Comparison of ENCODE assay signal across 8 cellular contexts in the genomic region with DNA sequence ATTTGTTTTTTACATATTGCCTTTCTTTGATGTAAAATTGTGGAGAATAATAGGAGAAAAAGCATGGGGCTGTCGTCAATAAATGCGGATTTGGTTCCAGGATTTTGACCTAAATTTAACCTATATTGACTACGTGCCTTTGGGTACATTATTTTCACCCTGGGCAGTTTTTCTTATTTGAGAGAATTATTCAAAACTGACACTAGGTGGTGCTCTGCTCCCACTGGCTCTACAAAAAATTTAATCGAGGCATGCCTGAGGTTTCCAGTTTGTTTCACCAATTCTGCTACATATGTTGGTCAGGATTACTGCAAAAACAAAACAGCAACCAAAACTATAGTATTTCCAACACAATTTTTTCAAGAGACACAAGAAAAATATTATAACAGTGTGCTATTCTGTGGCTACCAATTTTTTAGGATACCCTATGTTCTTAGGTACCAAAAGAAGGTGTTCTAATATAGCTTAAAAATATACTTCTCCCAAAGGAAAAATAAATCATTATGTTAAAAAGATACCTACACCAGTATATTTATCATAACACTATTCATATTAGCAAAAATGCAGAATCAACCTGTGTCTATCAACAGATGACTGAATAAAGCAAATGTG. TPM values are rescaled to one million over a fixed set of nuclear protein-coding genes. Genes with fewer than 3 reads are reported as not detected.
DNase-seq lines count a peak whose midpoint lies in the region; ATAC-seq and TF ChIP-seq lines count a peak whose summit lies in the region.

No MANE protein-coding gene starts in this region.

- H3K4me1 ChIP-seq in upper lobe of left lung = peaks cover 0 to 4% (median 0%) of the 10 kb centered on the region in 4 donors

- H3K9me3 Mint-ChIP-seq in activated CD8-positive, alpha-beta T cell treated with anti-CD3 and anti-CD28 coated beads, Interleukin-2, amount 10 ng/mL, durations not matched to agents 7 days and 5 days (ENCODE audit: insufficient read depth) = no peaks in the 10 kb centered on the region

- peak; percentile 28 to 57 for DNase-seq in NOMO-1 (lab: John Stamatoyannopoulos, UW; ENCODE audit: unreplicated experiment in 2 of 2)
- no peak for DNase-seq in NOMO-1 treated with dmso at 0.1 percent for 144 hours (lab: John Stamatoyannopoulos, UW; ENCODE audit: unreplicated experiment)
- peak; percentile 45 for DNase-seq in NCI-H128 (lab: John Stamatoyannopoulos, UW; ENCODE audit: unreplicated experiment)
- peak; percentile 35 for DNase-seq in activated CD8-positive, alpha-beta T cell treated with anti-CD3 and anti-CD28 coated beads, Interleukin-2, amount 10 ng/mL, durations not matched to agents 7 days and 5 days
- peak; percentile 82 for DNase-seq in inferior parietal cortex (ENCODE audit: extremely low spot score)
- DNase-seq in upper lobe of left lung = no peak
- no peak for DNase-seq in NCI-H524 treated with DMSO at 0.1 percent for 48 hours (lab: John Stamatoyannopoulos, UW)

- POLR2A ChIA-PET in activated CD8-positive, alpha-beta T cell treated with anti-CD3 and anti-CD28 coated beads, Interleukin-2, amount 10 ng/mL, durations not matched to agents 7 days and 5 days (lab: Charles Lee) = interaction anchor here (0.7 kb wide), 1 partner anchor 8 kb away, joined by 5 read pairs; no protein-coding TSS in a partner anchor

- H3K4me3 ChIP-seq in upper lobe of left lung = no peak overlapping the region

- no peaks in the 10 kb centered on the region for H3K27me3 ChIP-seq in upper lobe of left lung

- CTCF ChIA-PET in activated CD8-positive, alpha-beta T cell treated with anti-CD3 and anti-CD28 coated beads, Interleukin-2, amount 10 ng/mL, durations not matched to agents 7 days and 5 days (lab: Charles Lee) = interaction anchor here (0.8 to 4.1 kb wide), 5 partner anchors 20 to 1071 kb away, joined by 3 to 34 read pairs (median 4); no protein-coding TSS in a partner anchor

- no peak overlapping the region for H3K4me3 Mint-ChIP-seq in activated CD8-positive, alpha-beta T cell treated with anti-CD3 and anti-CD28 coated beads, Interleukin-2, amount 10 ng/mL, durations not matched to agents 7 days and 5 days

- TF ChIP-seq POLR2A in upper lobe of left lung (IDR thresholded peaks at IDR 0.05) = no peak

- H3K9me3 ChIP-seq in upper lobe of left lung = no peaks in the 10 kb centered on the region

- peaks cover 18% of the 10 kb centered on the region for H3K27me3 Mint-ChIP-seq in activated CD8-positive, alpha-beta T cell treated with anti-CD3 and anti-CD28 coated beads, Interleukin-2, amount 10 ng/mL, durations not matched to agents 7 days and 5 days (ENCODE audit: low read depth)

- ATAC-seq in GM21529 (IDR thresholded peaks at IDR 0.05; ENCODE audit: unreplicated experiment) (peak; percentile 66), upper lobe of left lung (ENCODE audit: low FRiP score in 2 of 2) (peak in 1 of 2 donors; percentile 68)
- no peak for ATAC-seq in activated CD8-positive, alpha-beta T cell treated with anti-CD3 and anti-CD28 coated beads, Interleukin-2, amount 10 ng/mL, durations not matched to agents 7 days and 5 days

- no peak overlapping the region for H3K27ac Mint-ChIP-seq in activated CD8-positive, alpha-beta T cell treated with anti-CD3 and anti-CD28 coated beads, Interleukin-2, amount 10 ng/mL, durations not matched to agents 7 days and 5 days

- WGBS in upper lobe of left lung, 2 donors = 1 to 3% methylated on average over 4 of the region's 4 CpGs

- H3K4me1 Mint-ChIP-seq in activated CD8-positive, alpha-beta T cell treated with anti-CD3 and anti-CD28 coated beads, Interleukin-2, amount 10 ng/mL, durations not matched to agents 7 days and 5 days (ENCODE audit: low read depth) = no peaks in the 10 kb centered on the region

- no peaks in the 10 kb centered on the region for H3K36me3 ChIP-seq in upper lobe of left lung

- peak; percentile 49 to 76 (median 61) for TF ChIP-seq CTCF in upper lobe of left lung (IDR thresholded peaks at IDR 0.05)

- H3K27ac ChIP-seq in upper lobe of left lung = no peak overlapping the region

- TF ChIP-seq EP300 in upper lobe of left lung (IDR thresholded peaks at IDR 0.05) = no peak

- no peaks in the 10 kb centered on the region for H3K36me3 Mint-ChIP-seq in activated CD8-positive, alpha-beta T cell treated with anti-CD3 and anti-CD28 coated beads, Interleukin-2, amount 10 ng/mL, durations not matched to agents 7 days and 5 days (ENCODE audit: low read depth)

RNA-seq across cellular contexts. Expression of a gene that starts 48.6 kb away (rescaled TPM):
- not detected for total RNA-seq in activated CD8-positive, alpha-beta T cell treated with anti-CD3 and anti-CD28 coated beads, Interleukin-2, amount 10 ng/mL, durations not matched to agents 7 days and 5 days
- total RNA-seq in upper lobe of left lung = not detected

RNA-seq across cellular contexts. Expression of a gene that starts 58.2 kb away (rescaled TPM):
- not detected for total RNA-seq in activated CD8-positive, alpha-beta T cell treated with anti-CD3 and anti-CD28 coated beads, Interleukin-2, amount 10 ng/mL, durations not matched to agents 7 days and 5 days
- total RNA-seq in upper lobe of left lung = 10 to 100 TPM; 11.0 to 19.9 (median 15.6) TPM

Comparison
In these comparisons a context has a peak if more than half of its experiments do, and no peak if none do; other contexts are left out.
1. DNase-seq: peak in NOMO-1 (2 of 2), NCI-H128 (single experiment), activated CD8-positive, alpha-beta T cell treated with anti-CD3 and anti-CD28 coated beads, Interleukin-2, amount 10 ng/mL, durations not matched to agents 7 days and 5 days (single experiment) and inferior parietal cortex (single experiment); none in NOMO-1 treated with dmso at 0.1 percent for 144 hours (single experiment), upper lobe of left lung (0 of 2) and NCI-H524 treated with DMSO at 0.1 percent for 48 hours (single experiment).
2. RNA of a gene that starts 58.2 kb away (total RNA-seq): 11.0 to 19.9 TPM in upper lobe of left lung; not detected in activated CD8-positive, alpha-beta T cell treated with anti-CD3 and anti-CD28 coated beads, Interleukin-2, amount 10 ng/mL, durations not matched to agents 7 days and 5 days; every median in the first group is over 10 times any median in the second.